In the genomic region with DNA sequence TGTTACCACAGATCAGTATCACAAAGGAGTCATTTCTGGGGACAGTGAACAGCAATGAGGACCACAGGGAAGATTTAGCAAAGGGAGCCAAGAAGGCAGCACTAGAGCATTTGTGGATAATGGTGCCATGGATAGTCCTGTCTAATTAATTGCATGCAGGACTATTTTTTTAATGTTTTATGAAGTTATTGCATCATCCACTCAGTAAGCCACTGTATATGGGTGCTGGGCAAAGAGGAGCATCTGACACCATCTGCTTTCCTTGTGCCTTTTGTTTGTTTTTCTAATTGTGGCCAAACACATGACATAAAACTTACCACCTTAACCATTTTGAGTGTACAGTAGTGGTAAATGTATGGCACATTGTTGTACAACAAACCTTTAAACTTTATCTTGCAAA, we compare ENCODE assay signal across 16 cellular contexts. TPM values are rescaled to one million over a fixed set of nuclear protein-coding genes. Genes with fewer than 3 reads are reported as not detected.
A peak's percentile ranks its signal among the peaks of the same experiment; 100 is the strongest.
DNase-seq lines count a peak whose midpoint lies in the region; ATAC-seq and TF ChIP-seq lines count a peak whose summit lies in the region.
"Had no signal": no experiment of that assay in that cellular context is flagged by ENCODE, and none has a peak within 500 bp of the region (broad histone marks: within the 10 kb centered on the region; RNA-seq: fewer than 3 reads in every experiment).

No MANE protein-coding gene starts in this region.

- H3F3A ChIP-seq in GM23248 (ENCODE audit: insufficient read depth) = no peaks in the 10 kb centered on the region

- in situ Hi-C loops in GM23248 (cut with MboI) = no loop called here

- H3K4me3 ChIP-seq in adrenal gland (no peak overlapping the region), GM23248 (no peak overlapping the region)

- no peaks in the 10 kb centered on the region for H3K9me2 ChIP-seq in GM23248 (ENCODE audit: insufficient read depth)

- H3K4me2 ChIP-seq in GM23248 (ENCODE audit: unreplicated experiment) = no peak overlapping the region

- TF ChIP-seq POLR2A in adrenal gland (IDR thresholded peaks at IDR 0.05) = no peak

- H3K36me3 ChIP-seq in adrenal gland (replicated peaks in 1 of 2) = peaks cover 0 to 19% of the 10 kb centered on the region in 2 donors
- no peaks in the 10 kb centered on the region for H3K36me3 ChIP-seq in GM23248 (ENCODE audit: low read depth)
- H3K36me3 ChIP-seq: BE2C had no signal

- TF ChIP-seq CTCF in adrenal gland (IDR thresholded peaks at IDR 0.05) = no peak

- no peak overlapping the region for H2AFZ ChIP-seq in GM23248

- H3K4me1 ChIP-seq in adrenal gland (replicated peaks in 1 of 2) (peaks cover 32 to 59% of the 10 kb centered on the region in 2 donors), GM23248 (ENCODE audit: insufficient read depth) (no peaks in the 10 kb centered on the region)

- H3K9ac ChIP-seq in GM23248 = no peak overlapping the region

- no peaks in the 10 kb centered on the region for H3K79me2 ChIP-seq in GM23248 (ENCODE audit: insufficient read depth)

- no peaks in the 10 kb centered on the region for H3K27me3 ChIP-seq in adrenal gland
- H3K27me3 ChIP-seq in GM23248 (replicated peaks; ENCODE audit: insufficient read depth) = no peaks in the 10 kb centered on the region
- H3K27me3 ChIP-seq: BE2C had no signal

- peak; percentile 64 for ATAC-seq in sciatic nerve

- peak; percentile 22 to 60 for DNase-seq in NCI-H524 (lab: John Stamatoyannopoulos, UW)
- DNase-seq in NCI-H524 treated with DMSO at 0.1 percent for 48 hours (lab: John Stamatoyannopoulos, UW) = no peak
- DNase-seq in H4 (ENCODE audit: low spot score) = peak; percentile 8
- no peak for DNase-seq in adrenal gland
- no peak for DNase-seq in sciatic nerve (ENCODE audit: low spot score)
- no peak for DNase-seq in KG1 (lab: John Stamatoyannopoulos, UW)
- DNase-seq in GM23248 = no peak
- DNase-seq in GM19240 (ENCODE audit: insufficient read length, low spot score) = no peak
- DNase-seq: BE2C; CD8-positive, alpha-beta memory T cell; DMS153; NCI-H1930; NCI-H446; T-helper 9 cell had no signal

- H4K20me1 ChIP-seq in GM23248 (ENCODE audit: insufficient read depth) = no peaks in the 10 kb centered on the region

- intact Hi-C loops in adrenal gland (cut with DNase I) (no loop called here), sciatic nerve (cut with DNase I) (no loop called here)

- peak overlapping the region; percentile 14 to 93 (median 77) for H3K27ac ChIP-seq in adrenal gland
- no peak overlapping the region for H3K27ac ChIP-seq in GM23248
- H3K27ac ChIP-seq: RWPE1 had no signal

- H3K9me3 ChIP-seq in adrenal gland (replicated peaks in 1 of 3) = no peaks in the 10 kb centered on the region
- H3K9me3 ChIP-seq in GM23248 (ENCODE audit: low read depth) = no peaks in the 10 kb centered on the region
- H3K9me3 ChIP-seq: BE2C had no signal

RNA-seq across cellular contexts. Expression of a gene that starts 23.5 kb away (rescaled TPM):
- 0.14 TPM in 1 of 2 replicates, not detected in the other for total RNA-seq in H4 (2014; rRNA removed; shearing (Covaris generic))
- total RNA-seq in adrenal gland (10 to 100 TPM; 48.6 to 81.1 (median 54.9) TPM), sciatic nerve (23.4 TPM)
- polyA plus RNA-seq in adrenal gland (10 to 100 TPM; 10.5 to 22.7 (median 16.5) TPM), GM23248 (2016; fragmentation: Nextera tagmentation; extraction: Ambion mirVana) (not detected in 2 replicates)
- total RNA-seq in GM23248 (2014; rRNA removed; shearing (Covaris generic)) = 0.32 TPM in 1 of 2 replicates, not detected in the other
- polyA plus RNA-seq: CD8-positive, alpha-beta memory T cell; IgD-negative memory B cell had no signal

Comparison
In these comparisons a context has a peak if more than half of its experiments do, and no peak if none do; other contexts are left out.
1. DNase-seq: peak in NCI-H524 (2 of 2) and H4 (single experiment); none in NCI-H524 treated with DMSO at 0.1 percent for 48 hours (single experiment), adrenal gland (0 of 7), sciatic nerve (single experiment), KG1 (single experiment), GM23248 (single experiment) and GM19240 (single experiment).
2. RNA of a gene that starts 23.5 kb away (total RNA-seq): 48.6 to 81.1 TPM in adrenal gland and 23.4 TPM in sciatic nerve (single experiment); 0.32 TPM in GM23248 and 0.14 TPM in H4; every median in the first group is over 10 times any median in the second.